ENCODE assay signal across 13 cellular contexts in genomic region chr13:45361596-45362206, GRCh38. TPM values are rescaled to one million over a fixed set of nuclear protein-coding genes. Genes with fewer than 3 reads are reported as not detected.
DNase-seq lines count a peak whose midpoint lies in the region; TF ChIP-seq lines count a peak whose summit lies in the region.
"Had no signal": no experiment of that assay in that cellular context is flagged by ENCODE, and none has a peak within 500 bp of the region (broad histone marks: within the 10 kb centered on the region; RNA-seq: fewer than 3 reads in every experiment).

No MANE protein-coding gene starts in this region.

- H3K9me2 ChIP-seq in PC-9 (ENCODE audit: insufficient read depth) = no peaks in the 10 kb centered on the region

- H3K14ac ChIP-seq in trophoblast cell (ENCODE audit: low read length) = no peak overlapping the region

- H2BK120ac ChIP-seq in trophoblast cell (ENCODE audit: insufficient read depth, low read length, poor library complexity) = no peak overlapping the region

- POLR2A ChIA-PET in PC-9 (lab: Charles Lee; ENCODE audit: unreplicated experiment) = interaction anchor here (0.6 kb wide), 2 partner anchors 21 to 57 kb away, joined by 3 read pairs; partner anchors contain the start of gene TPT1

- peaks cover 56% of the 10 kb centered on the region for H3K4me1 Mint-ChIP-seq in T-helper 1 cell treated with Interleukin-12 subunit alpha and Interleukin-12 subunit beta and Interleukin-4 antibody, amounts not matched to agents 30 μg/mL and 1 μg/mL, for 36 hours (ENCODE audit: low read depth)
- H3K4me1 Mint-ChIP-seq in chondrocyte (ENCODE audit: low read depth) = peaks cover 18% of the 10 kb centered on the region
- H3K4me1 Mint-ChIP-seq in type B pancreatic cell (ENCODE audit: unreplicated experiment) = no peaks in the 10 kb centered on the region

- no CpG with 5 or more reads among the region's 14 CpGs for WGBS in trophoblast cell (ENCODE audit: extremely low coverage, insufficient coverage, insufficient read length)

- H2BK5ac ChIP-seq in trophoblast cell (ENCODE audit: low read depth, low read length, poor library complexity) = no peak overlapping the region

- no peaks in the 10 kb centered on the region for H4K20me1 ChIP-seq in PC-9 (ENCODE audit: insufficient read depth)

- TSS peak; percentile 96 for BruUV-seq in PC-9 (replicated peaks; lab: Mats Ljungman, UMichigan)

- no peaks in the 10 kb centered on the region for H3K36me3 ChIP-seq in PC-9 (ENCODE audit: low read depth)
- peaks cover 12 to 15% of the 10 kb centered on the region in 2 experiments for H3K36me3 ChIP-seq in trophoblast cell (ENCODE audit: control insufficient read depth in 1 of 2, insufficient read depth in 2 of 2, low read length in 2 of 2)
- H3K36me3 ChIP-seq: HAP-1 had no signal

- no peak overlapping the region for H4K91ac ChIP-seq in trophoblast cell (ENCODE audit: low read depth, low read length)

- H3K79me1 ChIP-seq in trophoblast cell (ENCODE audit: low read length) = no peaks in the 10 kb centered on the region

- H3K23ac ChIP-seq in trophoblast cell (ENCODE audit: low read length) = no peak overlapping the region

- H4K12ac ChIP-seq in trophoblast cell (ENCODE audit: low read depth, low read length) = no peak overlapping the region

- peak overlapping the region; percentile 31; the same call in 1 of the 2 replicates for H3K4me3 ChIP-seq in PC-9
- H3K4me3 ChIP-seq in trophoblast cell (ENCODE audit: low read depth, low read length) = no peak overlapping the region
- no peak overlapping the region for H3K4me3 ChIP-seq in coronary artery
- H3K4me3 ChIP-seq: HAP-1 had no signal

- no peak overlapping the region for H3K4ac ChIP-seq in trophoblast cell (ENCODE audit: low read depth, low read length)

- peak overlapping the region; percentile 60 for H3K4me3 Mint-ChIP-seq in T-helper 1 cell treated with Interleukin-12 subunit alpha and Interleukin-12 subunit beta and Interleukin-4 antibody, amounts not matched to agents 30 μg/mL and 1 μg/mL, for 36 hours
- H3K4me3 Mint-ChIP-seq in chondrocyte (ENCODE audit: unreplicated experiment) (no peak overlapping the region), type B pancreatic cell (no peak overlapping the region)

- H3K9ac ChIP-seq in trophoblast cell (ENCODE audit: low read length) = no peak overlapping the region

- no peak for DNase-seq in T-helper 1 cell
- DNase-seq in PC-9 = peak; percentile 85 to 89
- no peak for DNase-seq in chondrocyte (ENCODE audit: low spot score)
- peak; percentile 71 to 82 for DNase-seq in trophoblast cell
- no peak for DNase-seq in type B pancreatic cell (ENCODE audit: extremely low spot score, unreplicated experiment)
- no peak for DNase-seq in NCI-H2227 (lab: John Stamatoyannopoulos, UW; ENCODE audit: unreplicated experiment)
- no peak for DNase-seq in coronary artery (ENCODE audit: low spot score)
- DNase-seq: activated CD4-positive, CD25-positive, alpha-beta regulatory T cell treated with anti-CD3 and anti-CD28 coated beads, Interleukin-2, amount 50 U/mL, for 72 hours; GF-D8; NCI-H146 had no signal

- no peak overlapping the region for H3K18ac ChIP-seq in trophoblast cell (ENCODE audit: low read length)

- peak overlapping the region; percentile 83 for H3K27ac ChIP-seq in PC-9
- no peak overlapping the region for H3K27ac ChIP-seq in trophoblast cell (ENCODE audit: low read depth, low read length)
- no peak overlapping the region for H3K27ac ChIP-seq in coronary artery
- H3K27ac ChIP-seq: 22Rv1 had no signal

- H3K27me3 ChIP-seq in PC-9 (ENCODE audit: insufficient read depth, low read depth) (no peaks in the 10 kb centered on the region), trophoblast cell (ENCODE audit: insufficient read depth, low read length) (no peaks in the 10 kb centered on the region)

- H3K9me3 ChIP-seq in PC-9 (ENCODE audit: insufficient read depth, low read depth) = no peaks in the 10 kb centered on the region
- no peaks in the 10 kb centered on the region for H3K9me3 ChIP-seq in trophoblast cell (ENCODE audit: insufficient read depth, low read depth, low read length)
- H3K9me3 ChIP-seq: HAP-1 had no signal

- H3K79me2 ChIP-seq in PC-9 (ENCODE audit: low read depth) = no peaks in the 10 kb centered on the region
- no peaks in the 10 kb centered on the region for H3K79me2 ChIP-seq in trophoblast cell (ENCODE audit: control insufficient read depth, insufficient read depth, low read length, poor library complexity)

- TF ChIP-seq CTCF in PC-9 (conservative IDR thresholded peaks at IDR 0.05) (no peak), chondrocyte (IDR thresholded peaks at IDR 0.05) (no peak), type B pancreatic cell (conservative IDR thresholded peaks at IDR 0.05) (no peak), coronary artery (IDR thresholded peaks at IDR 0.05) (no peak)

- H3K4me2 ChIP-seq in PC-9 = peak overlapping the region; percentile 61
- no peak overlapping the region for H3K4me2 ChIP-seq in trophoblast cell (ENCODE audit: low read length)

- H3K4me1 ChIP-seq in PC-9 (replicated peaks; ENCODE audit: insufficient read depth) (peaks cover 33% of the 10 kb centered on the region), trophoblast cell (ENCODE audit: control insufficient read depth in 1 of 2, insufficient read depth in 2 of 2, low read length in 2 of 2) (no peaks in the 10 kb centered on the region)
- H3K4me1 ChIP-seq: HAP-1 had no signal

- H3K36me3 Mint-ChIP-seq in T-helper 1 cell treated with Interleukin-12 subunit alpha and Interleukin-12 subunit beta and Interleukin-4 antibody, amounts not matched to agents 30 μg/mL and 1 μg/mL, for 36 hours (ENCODE audit: low read depth) = peaks cover 53% of the 10 kb centered on the region
- H3K36me3 Mint-ChIP-seq in chondrocyte (ENCODE audit: low read depth) = peaks cover 35% of the 10 kb centered on the region
- peaks cover 40% of the 10 kb centered on the region for H3K36me3 Mint-ChIP-seq in type B pancreatic cell

- no peak overlapping the region for H2BK12ac ChIP-seq in trophoblast cell (ENCODE audit: low read length)

- H3K27me3 Mint-ChIP-seq in T-helper 1 cell treated with Interleukin-12 subunit alpha and Interleukin-12 subunit beta and Interleukin-4 antibody, amounts not matched to agents 30 μg/mL and 1 μg/mL, for 36 hours (ENCODE audit: low read depth) = no peaks in the 10 kb centered on the region
- H3K27me3 Mint-ChIP-seq in chondrocyte (ENCODE audit: low read depth) = no peaks in the 10 kb centered on the region
- no peaks in the 10 kb centered on the region for H3K27me3 Mint-ChIP-seq in type B pancreatic cell

- no peak overlapping the region for H2AK5ac ChIP-seq in trophoblast cell (ENCODE audit: low read length)

- peaks cover 53% of the 10 kb centered on the region for H3F3A ChIP-seq in PC-9 (ENCODE audit: insufficient read depth, low read depth)

- 0 out of 2 replicates have a peak overlapping the region, but pooled peaks have one; percentile 28 for H2AFZ ChIP-seq in PC-9
- no peak overlapping the region for H2AFZ ChIP-seq in trophoblast cell (ENCODE audit: insufficient read depth, low read length, poor library complexity)

- CTCF ChIA-PET in PC-9 (lab: Charles Lee) = no interaction called here

- H3K27ac Mint-ChIP-seq in T-helper 1 cell treated with Interleukin-12 subunit alpha and Interleukin-12 subunit beta and Interleukin-4 antibody, amounts not matched to agents 30 μg/mL and 1 μg/mL, for 36 hours = peak overlapping the region; percentile 71
- H3K27ac Mint-ChIP-seq in chondrocyte (ENCODE audit: unreplicated experiment) = peak overlapping the region; percentile 60
- no peak overlapping the region for H3K27ac Mint-ChIP-seq in type B pancreatic cell

- peaks cover 7% of the 10 kb centered on the region for H3K9me3 Mint-ChIP-seq in T-helper 1 cell treated with Interleukin-12 subunit alpha and Interleukin-12 subunit beta and Interleukin-4 antibody, amounts not matched to agents 30 μg/mL and 1 μg/mL, for 36 hours
- H3K9me3 Mint-ChIP-seq in chondrocyte (ENCODE audit: low read depth) = peaks cover 10% of the 10 kb centered on the region
- H3K9me3 Mint-ChIP-seq in type B pancreatic cell = peaks cover 8% of the 10 kb centered on the region

- H4K8ac ChIP-seq in trophoblast cell (ENCODE audit: low read depth, low read length) = no peak overlapping the region

- intact Hi-C loops in PC-9 (cut with micrococcal nuclease; ENCODE audit: unreplicated experiment) = loop anchor here (2.0 kb wide), 1 partner anchor 21 kb away; the partner anchor contains the start of gene TPT1

RNA-seq across cellular contexts. Expression of gene TPT1, which starts 20.7 kb away (rescaled TPM):
- total RNA-seq in PC-9 (2021) = 1,968 and 2,237 TPM in 2 replicates
- total RNA-seq in chondrocyte = 2,987 to 3,118 TPM (median 2,990 TPM) in 3 replicates
- 3,985 and 4,109 TPM in 2 replicates for polyA plus RNA-seq in trophoblast cell (2013)
- 3,472 and 4,120 TPM in 2 replicates for total RNA-seq in type B pancreatic cell (ENCODE audit: low replicate concordance)

RNA-seq across cellular contexts. Expression of gene SLC25A30, which starts 56.5 kb away (rescaled TPM):
- total RNA-seq in PC-9 (2021) (11.2 and 12.5 TPM in 2 replicates), chondrocyte (11.6 to 15.0 TPM (median 13.4 TPM) in 3 replicates), type B pancreatic cell (ENCODE audit: low replicate concordance) (5.5 and 7.6 TPM in 2 replicates)
- polyA plus RNA-seq in trophoblast cell (2013) = 8.9 and 9.3 TPM in 2 replicates

Comparison
In these comparisons a context has a peak if more than half of its experiments do, and no peak if none do; other contexts are left out.
1. DNase-seq: peak in PC-9 (2 of 2) and trophoblast cell (2 of 2); none in T-helper 1 cell (0 of 5), chondrocyte (single experiment), type B pancreatic cell (single experiment), NCI-H2227 (single experiment) and coronary artery (single experiment).